In genomic region chr14:101550202-101550912, GRCh38 we compare ENCODE assay signal across 2 cellular contexts. TPM values are rescaled to one million over a fixed set of nuclear protein-coding genes. Genes with fewer than 3 reads are reported as not detected.
"Had no signal": no experiment of that assay in that cellular context is flagged by ENCODE, and none has a peak within 500 bp of the region (broad histone marks: within the 10 kb centered on the region; RNA-seq: fewer than 3 reads in every experiment).

No MANE protein-coding gene starts in this region.

RNA-seq across cellular contexts. Expression of gene DIO3, which starts 10.9 kb away (rescaled TPM):
- total RNA-seq: G401, GM12878 had no signal
- polyA plus RNA-seq: GM12878 had no signal
